In genomic region chrX:140434347-140434746, GRCh38 we compare ENCODE assay signal across 31 cellular contexts.
"Had no signal": no experiment of that assay in that cellular context is flagged by ENCODE, and none has a peak within 500 bp of the region (broad histone marks: within the 10 kb centered on the region; RNA-seq: fewer than 3 reads in every experiment).

No MANE protein-coding gene starts in this region.

- DNase-seq: activated CD4-positive, alpha-beta memory T cell treated with anti-CD3 and anti-CD28 coated beads, Interleukin-2, amount 10 ng/mL, durations not matched to agents 7 days and 5 days; activated CD4-positive, alpha-beta T cell treated with anti-CD3 and anti-CD28 coated beads for 36 hours; activated CD4-positive, alpha-beta T cell treated with anti-CD3 and anti-CD28 coated beads, Interleukin-2, amount 10 ng/mL, durations not matched to agents 24 days and 14 days; activated CD4-positive, alpha-beta T cell treated with anti-CD3 and anti-CD28 coated beads, Interleukin-2, amount 50 U/mL, for 4 hours; activated CD4-positive, CD25-positive, alpha-beta regulatory T cell; activated CD4-positive, CD25-positive, alpha-beta regulatory T cell treated with anti-CD3 and anti-CD28 coated beads, Interleukin-2, amount 50 U/mL, for 72 hours; activated CD8-positive, alpha-beta memory T cell treated with anti-CD3 and anti-CD28 coated beads, Interleukin-2, amount 50 U/mL, for 48 hours; activated gamma-delta T cell treated with Interleukin-2 at 50 U/mL for 16 hours; activated naive CD4-positive, alpha-beta T cell treated with anti-CD3 and anti-CD28 coated beads, Interleukin-2, amount 50 U/mL, for 16 hours; activated naive CD4-positive, alpha-beta T cell treated with Interleukin-2 at 50 U/mL for 16 hours; activated T-cell treated with anti-CD3 and anti-CD28 coated beads for 4 hours; activated T-cell treated with anti-CD3 and anti-CD28 coated beads, Interleukin-2, amount 50 U/mL, for 24 hours; activated T-cell treated with anti-CD3 and anti-CD28 coated beads, Interleukin-2, amount 50 U/mL, for 72 hours; amygdala; aorta; body of pancreas; caudate nucleus; cortex of kidney; dermis blood vessel endothelial cell; effector CD4-positive, alpha-beta T cell; effector memory CD8-positive, alpha-beta T cell; esophagus squamous epithelium; foreskin melanocyte; T-helper 1 cell; T-helper 17 cell; T1000; WERI-Rb-1 had no signal

- H3K9me3 ChIP-seq: body of pancreas, esophagus squamous epithelium, gastroesophageal sphincter had no signal

- H3K27me3 Mint-ChIP-seq: activated CD4-positive, alpha-beta memory T cell treated with anti-CD3 and anti-CD28 coated beads, Interleukin-2, amount 10 ng/mL, durations not matched to agents 7 days and 5 days; activated CD4-positive, alpha-beta T cell treated with anti-CD3 and anti-CD28 coated beads, Interleukin-2, amount 10 ng/mL, durations not matched to agents 24 days and 14 days; effector memory CD8-positive, alpha-beta T cell had no signal

- ATAC-seq: activated CD4-positive, alpha-beta T cell treated with anti-CD3 and anti-CD28 coated beads for 36 hours; activated T-cell treated with anti-CD3 and anti-CD28 coated beads, Interleukin-2, amount 50 U/mL, for 72 hours; body of pancreas; effector memory CD8-positive, alpha-beta T cell; gastroesophageal sphincter; T-helper 17 cell had no signal

- H3K9me3 Mint-ChIP-seq: activated CD4-positive, alpha-beta memory T cell treated with anti-CD3 and anti-CD28 coated beads, Interleukin-2, amount 10 ng/mL, durations not matched to agents 7 days and 5 days; activated CD4-positive, alpha-beta T cell treated with anti-CD3 and anti-CD28 coated beads, Interleukin-2, amount 10 ng/mL, durations not matched to agents 24 days and 14 days; activated T-cell treated with anti-CD3 and anti-CD28 coated beads, Interleukin-2, amount 50 U/mL, for 24 hours; T-helper 2 cell treated with Interferon-gamma antibody and Interleukin-4, amounts not matched to agents 5 μg/mL and 100 μg/mL, for 36 hours had no signal

- H3K36me3 ChIP-seq: esophagus squamous epithelium, gastroesophageal sphincter, WERI-Rb-1 had no signal

- H3K4me1 Mint-ChIP-seq: activated CD4-positive, alpha-beta memory T cell treated with anti-CD3 and anti-CD28 coated beads, Interleukin-2, amount 10 ng/mL, durations not matched to agents 7 days and 5 days; activated CD4-positive, alpha-beta T cell treated with anti-CD3 and anti-CD28 coated beads for 36 hours; activated CD4-positive, alpha-beta T cell treated with anti-CD3 and anti-CD28 coated beads, Interleukin-2, amount 10 ng/mL, durations not matched to agents 24 days and 14 days; T-helper 17 cell had no signal

- H3K4me3 ChIP-seq: body of pancreas, esophagus squamous epithelium, gastroesophageal sphincter had no signal

- H3K27ac Mint-ChIP-seq: activated CD4-positive, alpha-beta memory T cell treated with anti-CD3 and anti-CD28 coated beads, Interleukin-2, amount 10 ng/mL, durations not matched to agents 7 days and 5 days; activated CD4-positive, alpha-beta T cell treated with anti-CD3 and anti-CD28 coated beads for 36 hours; activated CD4-positive, alpha-beta T cell treated with anti-CD3 and anti-CD28 coated beads, Interleukin-2, amount 10 ng/mL, durations not matched to agents 24 days and 14 days; activated naive CD8-positive, alpha-beta T cell; activated T-cell treated with anti-CD3 and anti-CD28 coated beads, Interleukin-2, amount 50 U/mL, for 24 hours; activated T-cell treated with anti-CD3 and anti-CD28 coated beads, Interleukin-2, amount 50 U/mL, for 72 hours; effector memory CD8-positive, alpha-beta T cell; T-helper 17 cell; T-helper 2 cell treated with Interferon-gamma antibody and Interleukin-4, amounts not matched to agents 5 μg/mL and 100 μg/mL, for 36 hours had no signal

- H3K36me3 Mint-ChIP-seq: activated naive CD8-positive, alpha-beta T cell had no signal

- H3K27ac ChIP-seq: body of pancreas, epithelial cell of prostate, esophagus squamous epithelium, gastroesophageal sphincter, WERI-Rb-1 had no signal

- H3K27me3 ChIP-seq: body of pancreas, gastroesophageal sphincter had no signal

- H3K4me3 Mint-ChIP-seq: activated CD4-positive, alpha-beta memory T cell treated with anti-CD3 and anti-CD28 coated beads, Interleukin-2, amount 10 ng/mL, durations not matched to agents 7 days and 5 days; activated CD4-positive, alpha-beta T cell treated with anti-CD3 and anti-CD28 coated beads for 36 hours; activated CD4-positive, alpha-beta T cell treated with anti-CD3 and anti-CD28 coated beads, Interleukin-2, amount 10 ng/mL, durations not matched to agents 24 days and 14 days; activated naive CD8-positive, alpha-beta T cell; activated T-cell treated with anti-CD3 and anti-CD28 coated beads, Interleukin-2, amount 50 U/mL, for 24 hours; activated T-cell treated with anti-CD3 and anti-CD28 coated beads, Interleukin-2, amount 50 U/mL, for 72 hours; effector memory CD8-positive, alpha-beta T cell; T-helper 17 cell; T-helper 2 cell treated with Interferon-gamma antibody and Interleukin-4, amounts not matched to agents 5 μg/mL and 100 μg/mL, for 36 hours had no signal
